Comparison of ENCODE assay signal across 17 cellular contexts in genomic region chr5:173490681-173491080, GRCh38.
DNase-seq lines count a peak whose midpoint lies in the region; ATAC-seq and TF ChIP-seq lines count a peak whose summit lies in the region.
"Had no signal": no experiment of that assay in that cellular context is flagged by ENCODE, and none has a peak within 500 bp of the region (broad histone marks: within the 10 kb centered on the region; RNA-seq: fewer than 3 reads in every experiment).

No MANE protein-coding gene starts in this region.

- DNase-seq in activated CD4-positive, alpha-beta T cell treated with anti-CD3 and anti-CD28 coated beads, Interleukin-2, amount 10 ng/mL, durations not matched to agents 24 days and 14 days = no peak
- DNase-seq in activated CD4-positive, alpha-beta T cell treated with anti-CD3 and anti-CD28 coated beads, Interleukin-2, amount 50 U/mL, for 4 hours = no peak
- DNase-seq in coronary artery (ENCODE audit: low spot score) (peak; percentile 24), myocyte (ENCODE audit: low read depth) (peak; percentile 92), NCI-H128 (lab: John Stamatoyannopoulos, UW; ENCODE audit: unreplicated experiment) (no peak)
- DNase-seq: 8988T; CD4-positive, alpha-beta T cell; DMS153; DMS79; GDM1; GOT3; H9 had no signal

- H3K4me3 ChIP-seq in coronary artery = no peak overlapping the region

- H3K27ac Mint-ChIP-seq in activated CD4-positive, alpha-beta T cell treated with anti-CD3 and anti-CD28 coated beads, Interleukin-2, amount 10 ng/mL, durations not matched to agents 24 days and 14 days = peak overlapping the region; percentile 38
- H3K27ac Mint-ChIP-seq: B cell; CD4-positive, alpha-beta T cell; H9 had no signal

- no peaks in the 10 kb centered on the region for H3K4me1 Mint-ChIP-seq in activated CD4-positive, alpha-beta T cell treated with anti-CD3 and anti-CD28 coated beads, Interleukin-2, amount 10 ng/mL, durations not matched to agents 24 days and 14 days
- H3K4me1 Mint-ChIP-seq: B cell had no signal

- intact Hi-C loops in activated CD4-positive, alpha-beta T cell treated with anti-CD3 and anti-CD28 coated beads, Interleukin-2, amount 10 ng/mL, durations not matched to agents 24 days and 14 days (cut with micrococcal nuclease) = no loop called here

- peaks cover 3% of the 10 kb centered on the region for H3K27me3 Mint-ChIP-seq in activated CD4-positive, alpha-beta T cell treated with anti-CD3 and anti-CD28 coated beads, Interleukin-2, amount 10 ng/mL, durations not matched to agents 24 days and 14 days

- H3K9me3 Mint-ChIP-seq in activated CD4-positive, alpha-beta T cell treated with anti-CD3 and anti-CD28 coated beads, Interleukin-2, amount 10 ng/mL, durations not matched to agents 24 days and 14 days = no peaks in the 10 kb centered on the region
- H3K9me3 Mint-ChIP-seq: CD4-positive, alpha-beta T cell had no signal

- H3K36me3 Mint-ChIP-seq in activated CD4-positive, alpha-beta T cell treated with anti-CD3 and anti-CD28 coated beads, Interleukin-2, amount 10 ng/mL, durations not matched to agents 24 days and 14 days (ENCODE audit: low read depth) = no peaks in the 10 kb centered on the region

- H3K27ac ChIP-seq in coronary artery = no peak overlapping the region
- H3K27ac ChIP-seq: C4-2B, HL-60 had no signal

- ATAC-seq in HG02938 (IDR thresholded peaks at IDR 0.05; ENCODE audit: unreplicated experiment) = no peak
- ATAC-seq in HG03135 (IDR thresholded peaks at IDR 0.05; ENCODE audit: unreplicated experiment) = no peak

- no peak overlapping the region for H3K4me3 Mint-ChIP-seq in activated CD4-positive, alpha-beta T cell treated with anti-CD3 and anti-CD28 coated beads, Interleukin-2, amount 10 ng/mL, durations not matched to agents 24 days and 14 days
- H3K4me3 Mint-ChIP-seq: B cell; CD4-positive, alpha-beta T cell; H9 had no signal

- TF ChIP-seq CTCF in coronary artery (IDR thresholded peaks at IDR 0.05) = no peak

Comparison
In these comparisons a context has a peak if more than half of its experiments do, and no peak if none do; other contexts are left out.
1. DNase-seq: peak in coronary artery (single experiment) and myocyte (single experiment); none in activated CD4-positive, alpha-beta T cell treated with anti-CD3 and anti-CD28 coated beads, Interleukin-2, amount 10 ng/mL, durations not matched to agents 24 days and 14 days (single experiment), activated CD4-positive, alpha-beta T cell treated with anti-CD3 and anti-CD28 coated beads, Interleukin-2, amount 50 U/mL, for 4 hours (0 of 2) and NCI-H128 (single experiment).